14 cellular contexts compared by ENCODE assay signal in genomic region chr6:17457956-17458355, GRCh38.
DNase-seq lines count a peak whose midpoint lies in the region; ATAC-seq and TF ChIP-seq lines count a peak whose summit lies in the region.
"Had no signal": no experiment of that assay in that cellular context is flagged by ENCODE, and none has a peak within 500 bp of the region (broad histone marks: within the 10 kb centered on the region; RNA-seq: fewer than 3 reads in every experiment).

No MANE protein-coding gene starts in this region.

- H3K27me3 ChIP-seq in endocrine pancreas (ENCODE audit: control insufficient read depth, insufficient read depth, low read length) (no peaks in the 10 kb centered on the region), neuron (ENCODE audit: insufficient read depth, low read length) (no peaks in the 10 kb centered on the region)

- H3K36me3 Mint-ChIP-seq in type B pancreatic cell = peaks cover 9% of the 10 kb centered on the region
- no peaks in the 10 kb centered on the region for H3K36me3 Mint-ChIP-seq in natural killer cell treated with Interleukin-12 subunit alpha and Interleukin-12 subunit beta and Interleukin-15 and Interleukin-18, amount 100 ng/mL, for 72 hours
- H3K36me3 Mint-ChIP-seq: CD4-positive, alpha-beta memory T cell had no signal

- H3K4me1 Mint-ChIP-seq in type B pancreatic cell (ENCODE audit: unreplicated experiment) = peaks cover 14% of the 10 kb centered on the region
- no peaks in the 10 kb centered on the region for H3K4me1 Mint-ChIP-seq in natural killer cell treated with Interleukin-12 subunit alpha and Interleukin-12 subunit beta and Interleukin-15 and Interleukin-18, amount 100 ng/mL, for 72 hours (ENCODE audit: low read depth in 2 of 2)
- H3K4me1 Mint-ChIP-seq: CD4-positive, alpha-beta memory T cell had no signal

- ATAC-seq in natural killer cell treated with Interleukin-12 subunit alpha and Interleukin-12 subunit beta and Interleukin-15 and Interleukin-18, amount 100 ng/mL, for 72 hours = no peak

- H3K27ac Mint-ChIP-seq in type B pancreatic cell = no peak overlapping the region
- no peak overlapping the region for H3K27ac Mint-ChIP-seq in natural killer cell treated with Interleukin-12 subunit alpha and Interleukin-12 subunit beta and Interleukin-15 and Interleukin-18, amount 100 ng/mL, for 72 hours
- H3K27ac Mint-ChIP-seq: CD4-positive, alpha-beta memory T cell had no signal

- H3K9ac ChIP-seq in endocrine pancreas (ENCODE audit: control insufficient read depth, insufficient read depth, low read length) = no peak overlapping the region

- no peak for TF ChIP-seq CTCF in type B pancreatic cell (conservative IDR thresholded peaks at IDR 0.05)

- H3K27me3 Mint-ChIP-seq in type B pancreatic cell = no peaks in the 10 kb centered on the region
- H3K27me3 Mint-ChIP-seq in natural killer cell treated with Interleukin-12 subunit alpha and Interleukin-12 subunit beta and Interleukin-15 and Interleukin-18, amount 100 ng/mL, for 72 hours = peaks cover 10 to 33% of the 10 kb centered on the region in 2 donors

- H3K4me3 ChIP-seq in endocrine pancreas (ENCODE audit: control insufficient read depth, insufficient read depth, low read length) (peak overlapping the region; percentile 8), neuron (ENCODE audit: low read length) (no peak overlapping the region)
- H3K4me3 ChIP-seq: HAP-1 had no signal

- DNase-seq in RPMI7951 (ENCODE audit: low read depth) = peak; percentile 21
- no peak for DNase-seq in type B pancreatic cell (ENCODE audit: extremely low spot score, unreplicated experiment)
- DNase-seq in posterior vena cava (ENCODE audit: low spot score) = no peak
- no peak for DNase-seq in natural killer cell treated with Interleukin-12 subunit alpha and Interleukin-12 subunit beta and Interleukin-15 and Interleukin-18, amount 100 ng/mL, for 72 hours (ENCODE audit: low spot score)
- no peak for DNase-seq in SHP77 (lab: John Stamatoyannopoulos, UW)
- DNase-seq: C1 segment of cervical spinal cord; Caco-2; CD4-positive, alpha-beta memory T cell; DMS153; DND-41; GOT3 had no signal

- H3K4me1 ChIP-seq in endocrine pancreas (ENCODE audit: control insufficient read depth, insufficient read depth, low read length) = peaks cover 6% of the 10 kb centered on the region
- peaks cover 19% of the 10 kb centered on the region for H3K4me1 ChIP-seq in neuron (ENCODE audit: insufficient read depth, low read length)
- H3K4me1 ChIP-seq: Caco-2 had no signal

- intact Hi-C loops in posterior vena cava (cut with DNase I) = no loop called here

- H3K9me3 Mint-ChIP-seq in type B pancreatic cell = peaks cover 9% of the 10 kb centered on the region
- H3K9me3 Mint-ChIP-seq in natural killer cell treated with Interleukin-12 subunit alpha and Interleukin-12 subunit beta and Interleukin-15 and Interleukin-18, amount 100 ng/mL, for 72 hours = no peaks in the 10 kb centered on the region

- H3K36me3 ChIP-seq in endocrine pancreas (ENCODE audit: control insufficient read depth, insufficient read depth, low read length) = no peaks in the 10 kb centered on the region
- H3K36me3 ChIP-seq in neuron (ENCODE audit: insufficient read depth, low read length) = no peaks in the 10 kb centered on the region
- H3K36me3 ChIP-seq: HAP-1 had no signal

- H2AFZ ChIP-seq in neuron (ENCODE audit: low read depth, low read length) = peak overlapping the region; percentile 14

- no peaks in the 10 kb centered on the region for H3K9me3 ChIP-seq in endocrine pancreas (ENCODE audit: control insufficient read depth, low read length)
- H3K9me3 ChIP-seq in neuron (ENCODE audit: low read length) = peaks cover 2% of the 10 kb centered on the region
- H3K9me3 ChIP-seq: Caco-2, HAP-1 had no signal

- H3K4me3 Mint-ChIP-seq in type B pancreatic cell = no peak overlapping the region
- no peak overlapping the region for H3K4me3 Mint-ChIP-seq in natural killer cell treated with Interleukin-12 subunit alpha and Interleukin-12 subunit beta and Interleukin-15 and Interleukin-18, amount 100 ng/mL, for 72 hours
- H3K4me3 Mint-ChIP-seq: CD4-positive, alpha-beta memory T cell had no signal
